8 cellular contexts compared by ENCODE assay signal in genomic region chr3:32391643-32392529, GRCh38. TPM values are rescaled to one million over a fixed set of nuclear protein-coding genes. Genes with fewer than 3 reads are reported as not detected.
A peak's percentile ranks its signal among the peaks of the same experiment; 100 is the strongest.
DNase-seq lines count a peak whose midpoint lies in the region; ATAC-seq and TF ChIP-seq lines count a peak whose summit lies in the region.

CMTM7 (plus strand) TSS chr3:32391853; CDS start chr3:32391907, 54 bp downstream.

- TF ChIP-seq CTCF in KMS-11 (conservative IDR thresholded peaks at IDR 0.05; ENCODE audit: low read depth, low read length): no peak
- no peak for TF ChIP-seq CTCF in VCaP (conservative IDR thresholded peaks at IDR 0.05)
- TF ChIP-seq CTCF in kidney epithelial cell (IDR thresholded peaks at IDR 0.05; ENCODE audit: insufficient read depth, low read length, poor library complexity, severe bottlenecking): no peak

- no peaks in the 10 kb centered on the region for H3K36me3 ChIP-seq in CD4-positive, alpha-beta memory T cell (ENCODE audit: insufficient read depth, low read length)
- H3K36me3 ChIP-seq in KMS-11 (ENCODE audit: insufficient read depth) (no peaks in the 10 kb centered on the region), kidney epithelial cell (ENCODE audit: control insufficient read depth, insufficient read depth, low read length) (no peaks in the 10 kb centered on the region)

- no peaks in the 10 kb centered on the region; the same call in 1 of the 2 replicates for H4K20me1 ChIP-seq in KMS-11 (ENCODE audit: insufficient read depth)

- peak; percentile 65 for ATAC-seq in GM21447 (IDR thresholded peaks at IDR 0.05; ENCODE audit: unreplicated experiment)
- ATAC-seq in central memory CD8-positive, alpha-beta T cell (replicated peaks; ENCODE audit: extremely low read depth, poor library complexity, severe bottlenecking): peak; percentile 44

- peak within 1 kb of the TSS; percentile 53 for H3K9ac ChIP-seq in KMS-11

- H2AFZ ChIP-seq in KMS-11 (ENCODE audit: low read depth): peak within 1 kb of the TSS; percentile 76

- CTCF ChIA-PET in CD4-positive, alpha-beta memory T cell (lab: Charles Lee; ENCODE audit: partially characterized antibody): interaction anchor here (1.0 to 12.3 kb wide), 5 partner anchors 9 to 216 kb away, joined by 7 to 208 read pairs (median 8); no protein-coding TSS in a partner anchor

- intact Hi-C loops in CD4-positive, alpha-beta memory T cell (cut with micrococcal nuclease): loop anchor here (1.0 to 5.0 kb wide), 6 partner anchors 9 to 293 kb away; partner anchors contain the start of gene CNOT10

- POLR2A ChIA-PET in CD4-positive, alpha-beta memory T cell (lab: Charles Lee; ENCODE audit: partially characterized antibody): interaction anchor here (0.6 to 4.1 kb wide), 22 partner anchors 9 to 110 kb away, joined by 3 to 37 read pairs (median 10); partner anchors contain the start of gene CMTM6

- H3K4me3 ChIP-seq in CD4-positive, alpha-beta memory T cell (ENCODE audit: low read length in 2 of 2): peak within 1 kb of the TSS; percentile 63 to 75
- peak within 1 kb of the TSS; percentile 29 for H3K4me3 ChIP-seq in KMS-11 (IDR thresholded peaks at IDR 0.05; ENCODE audit: insufficient read depth, low read depth, low read length)
- peak within 1 kb of the TSS; percentile 88 for H3K4me3 ChIP-seq in kidney epithelial cell (ENCODE audit: low read depth, low read length)

- H3K27ac Mint-ChIP-seq in CD4-positive, alpha-beta memory T cell: peak within 1 kb of the TSS; percentile 95 to 98 (median 97)
- H3K27ac Mint-ChIP-seq in central memory CD8-positive, alpha-beta T cell (ENCODE audit: low read depth): peak within 1 kb of the TSS; percentile 97

- peak within 1 kb of the TSS; percentile 95 to 99 (median 97) for H3K4me3 Mint-ChIP-seq in CD4-positive, alpha-beta memory T cell
- H3K4me3 Mint-ChIP-seq in central memory CD8-positive, alpha-beta T cell: peak within 1 kb of the TSS; percentile 98

- H3K27me3 ChIP-seq in CD4-positive, alpha-beta memory T cell (ENCODE audit: insufficient read depth, low read length): no peaks in the 10 kb centered on the region
- H3K27me3 ChIP-seq in KMS-11 (ENCODE audit: insufficient read depth, low read depth) (no peaks in the 10 kb centered on the region), kidney epithelial cell (ENCODE audit: control insufficient read depth, insufficient read depth, low read length) (no peaks in the 10 kb centered on the region)

- peak; percentile 57 to 81 (median 67) for DNase-seq in CD4-positive, alpha-beta memory T cell
- peak in 1 of 2 donors; percentile 33 for DNase-seq in central memory CD8-positive, alpha-beta T cell (ENCODE audit: low spot score in 2 of 2)
- no peak for DNase-seq in kidney epithelial cell (ENCODE audit: low read depth)
- peak; percentile 31 for DNase-seq in stimulated activated CD4-positive, alpha-beta T cell treated with anti-CD3 and anti-CD28 coated beads, Interleukin-2, amount 100 ng/mL, for 4 hours (ENCODE audit: low read depth)
- no peak for DNase-seq in NCI-H187 (lab: John Stamatoyannopoulos, UW)

- peaks cover 36 to 64% (median 46%) of the 10 kb centered on the region in 4 donors for H3K4me1 Mint-ChIP-seq in CD4-positive, alpha-beta memory T cell
- peaks cover 57% of the 10 kb centered on the region for H3K4me1 Mint-ChIP-seq in central memory CD8-positive, alpha-beta T cell

- H3K9me3 ChIP-seq in CD4-positive, alpha-beta memory T cell (ENCODE audit: control insufficient read depth in 1 of 2, low read length in 2 of 2): no peaks in the 10 kb centered on the region

- H3K27me3 Mint-ChIP-seq in CD4-positive, alpha-beta memory T cell: no peaks in the 10 kb centered on the region
- H3K27me3 Mint-ChIP-seq in central memory CD8-positive, alpha-beta T cell: no peaks in the 10 kb centered on the region

- H3K4me1 ChIP-seq in CD4-positive, alpha-beta memory T cell (ENCODE audit: insufficient read depth, low read length): peaks cover 57% of the 10 kb centered on the region
- peaks cover 32% of the 10 kb centered on the region for H3K4me1 ChIP-seq in KMS-11 (ENCODE audit: low read depth, poor library complexity, severe bottlenecking)

- peaks cover 44% of the 10 kb centered on the region for H3K79me2 ChIP-seq in KMS-11 (ENCODE audit: insufficient read depth, low read depth)

- peak within 1 kb of the TSS; percentile 71 for H3K4me2 ChIP-seq in KMS-11

- peak within 1 kb of the TSS; percentile 76 for H3K27ac ChIP-seq in CD4-positive, alpha-beta memory T cell (ENCODE audit: low read depth, low read length)
- peak within 1 kb of the TSS; percentile 28 for H3K27ac ChIP-seq in KMS-11
- peak within 1 kb of the TSS; percentile 88 for H3K27ac ChIP-seq in VCaP

- peaks cover 0 to 7% of the 10 kb centered on the region in 2 donors for H3K36me3 Mint-ChIP-seq in CD4-positive, alpha-beta memory T cell
- peaks cover 5% of the 10 kb centered on the region for H3K36me3 Mint-ChIP-seq in central memory CD8-positive, alpha-beta T cell (ENCODE audit: insufficient read depth)

- peaks cover 0 to 3% (median 0%) of the 10 kb centered on the region in 8 donors for H3K9me3 Mint-ChIP-seq in CD4-positive, alpha-beta memory T cell
- no peaks in the 10 kb centered on the region for H3K9me3 Mint-ChIP-seq in central memory CD8-positive, alpha-beta T cell

RNA-seq across cellular contexts. Expression of gene CMTM7, which starts in this region (rescaled TPM):
- 10 to 100 TPM; 44.2 to 48.0 TPM for total RNA-seq in CD4-positive, alpha-beta memory T cell
- 100 to 1,000 TPM in 1 of 2 donors, 10 to 100 TPM in 1; 83.4 to 137 TPM for polyA plus RNA-seq in CD4-positive, alpha-beta memory T cell
- total RNA-seq in kidney epithelial cell: 40.7 and 48.0 TPM in 2 replicates

Comparison
In these comparisons a context has a peak if more than half of its experiments do, and no peak if none do; other contexts are left out.
1. DNase-seq: peak in CD4-positive, alpha-beta memory T cell (5 of 5) and stimulated activated CD4-positive, alpha-beta T cell treated with anti-CD3 and anti-CD28 coated beads, Interleukin-2, amount 100 ng/mL, for 4 hours (single experiment); none in kidney epithelial cell (single experiment) and NCI-H187 (0 of 2).
2. H3K27ac ChIP-seq: peak in every context shown above with its lines; median percentile 88 in VCaP; 76 in CD4-positive, alpha-beta memory T cell; 28 in KMS-11.
3. H3K4me3 ChIP-seq: peak in every context shown above with its lines; median percentile 88 in kidney epithelial cell; 69 in CD4-positive, alpha-beta memory T cell; 29 in KMS-11.